ENCODE assay signal across 21 cellular contexts in the genomic region with DNA sequence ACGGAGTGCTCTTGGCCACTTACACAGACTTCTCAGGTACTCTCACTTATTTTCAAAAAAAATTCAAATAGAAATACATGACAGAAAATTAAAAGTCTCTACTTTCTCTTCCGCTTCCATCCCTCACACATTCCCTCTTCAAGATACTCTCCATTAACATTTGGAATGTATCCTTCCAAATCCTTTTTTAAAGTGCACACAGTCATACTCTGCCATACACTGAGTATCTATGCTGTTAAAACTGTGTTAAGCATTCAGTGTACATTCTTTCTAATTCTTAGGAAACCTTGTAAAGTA.
"Had no signal": no experiment of that assay in that cellular context is flagged by ENCODE, and none has a peak within 500 bp of the region (broad histone marks: within the 10 kb centered on the region; RNA-seq: fewer than 3 reads in every experiment).

No MANE protein-coding gene starts in this region.

- H3K4me1 ChIP-seq: SJCRH30 had no signal

- H3K27me3 ChIP-seq: SJCRH30 had no signal

- ATAC-seq: activated T-helper 17 cell treated with anti-CD3 and anti-CD28 coated beads, Interleukin-2, amount 50 U/mL, for 72 hours had no signal

- H3K4me3 ChIP-seq: SJCRH30 had no signal

- DNase-seq: activated CD4-positive, alpha-beta memory T cell treated with anti-CD3 and anti-CD28 coated beads for 36 hours; activated CD4-positive, alpha-beta T cell treated with anti-CD3 and anti-CD28 coated beads, Interleukin-2, amount 10 ng/mL, durations not matched to agents 7 days and 5 days; activated CD4-positive, CD25-positive, alpha-beta regulatory T cell; activated gamma-delta T cell; activated naive CD4-positive, alpha-beta T cell treated with anti-CD3 and anti-CD28 coated beads for 36 hours; activated T-cell treated with anti-CD3 and anti-CD28 coated beads for 4 hours; activated T-cell treated with anti-CD3 and anti-CD28 coated beads, Interleukin-2, amount 50 U/mL, for 48 hours; amygdala; KG1; NCI-H1048; NCI-H146; NCI-H187 treated with DMSO at 0.1 percent for 48 hours; NCI-H2081 treated with DMSO at 0.1 percent for 48 hours; NCI-H226; NCI-H526; NCI-H774; SJCRH30; SK-N-SH; T-helper 1 cell had no signal

- H3K27ac ChIP-seq: SJCRH30, VCaP had no signal

- H3K9me3 ChIP-seq: SJCRH30, SK-N-SH had no signal
